Comparison of ENCODE assay signal across 1 cellular context in genomic region chrX:1661048-1661921, GRCh38.
TF ChIP-seq lines count a peak whose summit lies in the region.

No MANE protein-coding gene starts in this region.

TF ChIP-seq in GM12878, 131 proteins besides CTCF, POLR2A, EP300 and RAD21 (continued from another document and continues in another):
- no peak for TF ChIP-seq BCLAF1 (IDR thresholded peaks at IDR 0.05)
- TF ChIP-seq PML (IDR thresholded peaks at IDR 0.05; ENCODE audit: low read length) = no peak
- TF ChIP-seq MEF2A (IDR thresholded peaks at IDR 0.05; ENCODE audit: insufficient read depth, low read depth, low read length) = no peak
- no peak for TF ChIP-seq TBL1XR1 (IDR thresholded peaks at IDR 0.05; ENCODE audit: low read depth, low read length)
- peak; percentile 78; the same call in 1 of the 2 replicates for TF ChIP-seq CEBPZ (IDR thresholded peaks at IDR 0.05; ENCODE audit: low read depth, low read length)
- TF ChIP-seq ELK1 (IDR thresholded peaks at IDR 0.05; ENCODE audit: low read depth, low read length) = no peak
- peak; percentile 95 for TF ChIP-seq FOS (IDR thresholded peaks at IDR 0.05; ENCODE audit: borderline replicate concordance, extremely low read depth, insufficient read length)
- no peak for TF ChIP-seq STAT1 (conservative IDR thresholded peaks at IDR 0.05)
- TF ChIP-seq HDAC6 (IDR thresholded peaks at IDR 0.05; ENCODE audit: unreplicated experiment) = no peak
- TF ChIP-seq SREBF1 (IDR thresholded peaks at IDR 0.05; ENCODE audit: low read length) = no peak
- TF ChIP-seq ZNF622 (IDR thresholded peaks at IDR 0.05) = no peak
- no peak for TF ChIP-seq SREBF2 (IDR thresholded peaks at IDR 0.05; ENCODE audit: low read length)
- TF ChIP-seq BACH1 (IDR thresholded peaks at IDR 0.05; ENCODE audit: borderline replicate concordance) = no peak
- no peak for TF ChIP-seq E2F4 (IDR thresholded peaks at IDR 0.05; ENCODE audit: low read depth, low read length)
- TF ChIP-seq CUX1 (IDR thresholded peaks at IDR 0.05; ENCODE audit: insufficient replicate concordance, low read depth, low read length) = no peak
- TF ChIP-seq NBN (IDR thresholded peaks at IDR 0.05) = no peak
- TF ChIP-seq RB1 (IDR thresholded peaks at IDR 0.05; ENCODE audit: borderline replicate concordance) = no peak
- no peak for TF ChIP-seq WRNIP1 (IDR thresholded peaks at IDR 0.05; ENCODE audit: borderline replicate concordance, low read depth, low read length)
- TF ChIP-seq CREB1 (IDR thresholded peaks at IDR 0.05; ENCODE audit: low read depth) = peak; percentile 96
- no peak for TF ChIP-seq EGR1 (IDR thresholded peaks at IDR 0.05; ENCODE audit: borderline replicate concordance in 1 of 2, low read depth in 2 of 2, low read length in 2 of 2)
- TF ChIP-seq PRDM15 (CRISPR knock-in tag; IDR thresholded peaks at IDR 0.05) = no peak
- TF ChIP-seq ASH2L (IDR thresholded peaks at IDR 0.05; ENCODE audit: borderline replicate concordance, low read depth) = no peak
- TF ChIP-seq LARP7 (IDR thresholded peaks at IDR 0.05) = no peak
- no peak for TF ChIP-seq ZBTB33 (IDR thresholded peaks at IDR 0.05)
- TF ChIP-seq YBX1 (IDR thresholded peaks at IDR 0.05) = no peak
- no peak for TF ChIP-seq NFXL1 (IDR thresholded peaks at IDR 0.05; ENCODE audit: borderline replicate concordance)
- TF ChIP-seq SIX5 (IDR thresholded peaks at IDR 0.05; ENCODE audit: low read depth, low read length, severe bottlenecking) = no peak
- no peak for TF ChIP-seq HDAC2 (IDR thresholded peaks at IDR 0.05)
- no peak for TF ChIP-seq BCL11A (IDR thresholded peaks at IDR 0.05; ENCODE audit: low read depth, low read length)
- TF ChIP-seq MAX (IDR thresholded peaks at IDR 0.05; ENCODE audit: low read depth, low read length) = no peak
- no peak for TF ChIP-seq BMI1 (IDR thresholded peaks at IDR 0.05; ENCODE audit: borderline replicate concordance)
- TF ChIP-seq CHD2 (IDR thresholded peaks at IDR 0.05; ENCODE audit: borderline replicate concordance, low read depth, low read length) = peak; percentile 92
- TF ChIP-seq USF1 (IDR thresholded peaks at IDR 0.05; ENCODE audit: borderline replicate concordance, extremely low read length, insufficient read depth, low read depth, low read length) = no peak
